8 cellular contexts compared by ENCODE assay signal in genomic region chr20:51492167-51493092, GRCh38. TPM values are rescaled to one million over a fixed set of nuclear protein-coding genes. Genes with fewer than 3 reads are reported as not detected.
DNase-seq lines count a peak whose midpoint lies in the region; ATAC-seq and TF ChIP-seq lines count a peak whose summit lies in the region.
"Had no signal": no experiment of that assay in that cellular context is flagged by ENCODE, and none has a peak within 500 bp of the region (broad histone marks: within the 10 kb centered on the region; RNA-seq: fewer than 3 reads in every experiment).

No MANE protein-coding gene starts in this region.

- in situ Hi-C loops in G401 (cut with HindIII; ENCODE audit: low sequenced_read_pairs), result no loop called here

- H3K4me2 ChIP-seq in hepatocyte, result peak overlapping the region; percentile 31

- H3K36me3 ChIP-seq in hepatocyte (replicated peaks; ENCODE audit: insufficient read depth, low read depth) (no peaks in the 10 kb centered on the region), spleen (peaks cover 0 to 38% (median 6%) of the 10 kb centered on the region in 6 donors)

- intact Hi-C loops in spleen (cut with DNase I; ENCODE audit: low total_unique reads), result loop anchor here (10.0 kb wide), 1 partner anchor 52 kb away; the partner anchor contains the start of gene NFATC2

- no peak for TF ChIP-seq POLR2A in spleen (IDR thresholded peaks at IDR 0.05)

- H3K4me1 ChIP-seq in hepatocyte (ENCODE audit: insufficient read depth) (peaks cover 3% of the 10 kb centered on the region), spleen (peaks cover 25 to 84% (median 60%) of the 10 kb centered on the region in 6 donors)

- H3K4me1 Mint-ChIP-seq in activated naive CD8-positive, alpha-beta T cell (ENCODE audit: low read depth), result peaks cover 90% of the 10 kb centered on the region

- no peaks in the 10 kb centered on the region for H3K79me2 ChIP-seq in hepatocyte

- ATAC-seq in GM21423 (IDR thresholded peaks at IDR 0.05; ENCODE audit: unreplicated experiment), result no peak

- H3K9me3 ChIP-seq in hepatocyte (ENCODE audit: low read depth) (no peaks in the 10 kb centered on the region), spleen (no peaks in the 10 kb centered on the region)

- no peak overlapping the region for H3K4me3 Mint-ChIP-seq in activated naive CD8-positive, alpha-beta T cell

- H3K27me3 Mint-ChIP-seq in activated naive CD8-positive, alpha-beta T cell, result no peaks in the 10 kb centered on the region

- no peaks in the 10 kb centered on the region for H3K9me3 Mint-ChIP-seq in activated naive CD8-positive, alpha-beta T cell (ENCODE audit: low read depth)

- DNase-seq in Kasumi-1 (lab: John Stamatoyannopoulos, UW) (peak; percentile 56 to 68), hepatocyte (ENCODE audit: low spot score) (peak; percentile 42), spleen (peak; percentile 86), G401 (ENCODE audit: low spot score) (no peak)
- no peak for DNase-seq in stimulated activated CD8-positive, alpha-beta memory T cell treated with anti-CD3 and anti-CD28 coated beads, Interleukin-4, amount 100 ng/mL, for 48 hours
- DNase-seq: activated gamma-delta T cell had no signal

- 71% methylated on average over 45 of the region's 47 CpGs for WGBS in hepatocyte (ENCODE audit: low lambda C conversion rate, missing lambda C conversion rate)
- 26 to 36% (median 33%) methylated on average over 34 to 47 of the region's 47 CpGs for WGBS in spleen, 5 donors

- TF ChIP-seq CTCF in hepatocyte (IDR thresholded peaks at IDR 0.05; ENCODE audit: poor library complexity), result no peak
- no peak for TF ChIP-seq CTCF in spleen (IDR thresholded peaks at IDR 0.05 in 8 of 11, conservative IDR thresholded peaks at IDR 0.05 in 3 of 11)

- no peaks in the 10 kb centered on the region for H3K9me2 ChIP-seq in hepatocyte (replicated peaks; ENCODE audit: insufficient read depth)

- H3K4me3 ChIP-seq in hepatocyte (no peak overlapping the region), spleen (peak overlapping the region in 3 of 8 donors; percentile 6 to 33 (median 21))

- peaks cover 26% of the 10 kb centered on the region for H3K36me3 Mint-ChIP-seq in activated naive CD8-positive, alpha-beta T cell

- peak overlapping the region; percentile 99 for H3K27ac Mint-ChIP-seq in activated naive CD8-positive, alpha-beta T cell

- no peaks in the 10 kb centered on the region for H4K20me1 ChIP-seq in hepatocyte (ENCODE audit: insufficient read depth, poor library complexity, severe bottlenecking)

- H3K27ac ChIP-seq in hepatocyte (no peak overlapping the region), spleen (peak overlapping the region; percentile 49 to 81 (median 66))

- H3K27me3 ChIP-seq in hepatocyte (no peaks in the 10 kb centered on the region), spleen (replicated peaks in 1 of 7) (no peaks in the 10 kb centered on the region)

- no peak overlapping the region for H2AFZ ChIP-seq in hepatocyte

RNA-seq across cellular contexts. Expression of gene NFATC2, which starts 50.1 kb away (rescaled TPM):
- 4.4 and 4.9 TPM in 2 replicates for total RNA-seq in hepatocyte
- 8.3 and 10.3 TPM in 2 replicates for polyA plus RNA-seq in hepatocyte
- 10 to 100 TPM; 28.0 to 42.9 (median 38.7) TPM for total RNA-seq in spleen
- polyA plus RNA-seq in spleen, result 1 to 10 TPM; 6.5 to 9.1 (median 6.8) TPM
- total RNA-seq in G401 (2014; rRNA removed; shearing (Covaris generic)), result 0.12 and 0.95 TPM in 2 replicates

Comparison
In these comparisons a context has a peak if more than half of its experiments do, and no peak if none do; other contexts are left out.
1. DNase-seq: peak in Kasumi-1 (2 of 2), hepatocyte (single experiment) and spleen (single experiment); none in G401 (single experiment) and stimulated activated CD8-positive, alpha-beta memory T cell treated with anti-CD3 and anti-CD28 coated beads, Interleukin-4, amount 100 ng/mL, for 48 hours (single experiment).